ENCODE assay signal across 12 cellular contexts in genomic region chr13:45510671-45511070, GRCh38.
"Had no signal": no experiment of that assay in that cellular context is flagged by ENCODE, and none has a peak within 500 bp of the region (broad histone marks: within the 10 kb centered on the region; RNA-seq: fewer than 3 reads in every experiment).

No MANE protein-coding gene starts in this region.

- H3K27ac ChIP-seq: foreskin keratinocyte, pancreas, testis had no signal

- H3K9me3 ChIP-seq: pancreas, testis had no signal

- H3K27me3 ChIP-seq: foreskin keratinocyte, pancreas, testis had no signal

- H3K27ac Mint-ChIP-seq: activated CD4-positive, alpha-beta T cell treated with anti-CD3 and anti-CD28 coated beads, Interleukin-2, amount 10 ng/mL, durations not matched to agents 7 days and 5 days had no signal

- H3K9me3 Mint-ChIP-seq: activated CD4-positive, alpha-beta T cell treated with anti-CD3 and anti-CD28 coated beads, Interleukin-2, amount 10 ng/mL, durations not matched to agents 7 days and 5 days; neural crest cell had no signal

- H3K4me1 ChIP-seq: pancreas, testis had no signal

- ATAC-seq: foreskin keratinocyte; stimulated activated naive CD8-positive, alpha-beta T cell treated with anti-CD3 and anti-CD28 coated beads, Interleukin-15, Interleukin-2, amounts not matched to agents 100 U/mL and 50 U/mL, for 24 hours had no signal

- DNase-seq: activated CD4-positive, alpha-beta T cell treated with anti-CD3 and anti-CD28 coated beads, Interleukin-2, amount 10 ng/mL, durations not matched to agents 7 days and 5 days; activated CD4-positive, CD25-positive, alpha-beta regulatory T cell; activated gamma-delta T cell; foreskin keratinocyte; head of caudate nucleus; islet precursor cell; pancreas; stimulated activated CD4-positive, alpha-beta T cell treated with anti-CD3 and anti-CD28 coated beads, Interleukin-2, amount 100 ng/mL, for 48 hours; stimulated activated CD8-positive, alpha-beta memory T cell treated with anti-CD3 and anti-CD28 coated beads, Interleukin-4, amount 100 ng/mL, for 48 hours; stimulated activated naive CD8-positive, alpha-beta T cell treated with anti-CD3 and anti-CD28 coated beads, Interleukin-15, Interleukin-2, amounts not matched to agents 100 U/mL and 50 U/mL, for 24 hours; testis had no signal

- H3K27me3 Mint-ChIP-seq: activated CD4-positive, alpha-beta T cell treated with anti-CD3 and anti-CD28 coated beads, Interleukin-2, amount 10 ng/mL, durations not matched to agents 7 days and 5 days had no signal

- H3K4me3 Mint-ChIP-seq: activated CD4-positive, alpha-beta T cell treated with anti-CD3 and anti-CD28 coated beads, Interleukin-2, amount 10 ng/mL, durations not matched to agents 7 days and 5 days; neural crest cell had no signal

- H3K4me3 ChIP-seq: pancreas, testis had no signal
